In genomic region chr6:35302604-35303218, GRCh38 we compare ENCODE assay signal across 7 cellular contexts.
DNase-seq lines count a peak whose midpoint lies in the region; ATAC-seq and TF ChIP-seq lines count a peak whose summit lies in the region.

No MANE protein-coding gene starts in this region.

- peak; percentile 27 for DNase-seq in activated gamma-delta T cell (lab: John Stamatoyannopoulos, UW)
- DNase-seq in islet precursor cell = peak; percentile 88
- DNase-seq in stimulated activated CD4-positive, alpha-beta T cell treated with anti-CD3 and anti-CD28 coated beads, TNF-alpha, amount 100 ng/mL, for 24 hours (ENCODE audit: low read depth in 3 of 3) = peak; percentile 78 to 86 (median 81)
- no peak for DNase-seq in NCI-H774 (lab: John Stamatoyannopoulos, UW)

- TF ChIP-seq POLR2A in GM19099 (IDR thresholded peaks at IDR 0.05; ENCODE audit: extremely low read depth, insufficient read length, low read depth) (peak; percentile 73), Raji (IDR thresholded peaks at IDR 0.05; ENCODE audit: insufficient read depth, low read depth, low read length) (peak; percentile 59)

- ATAC-seq in HG03095 (IDR thresholded peaks at IDR 0.05; ENCODE audit: unreplicated experiment) = peak; percentile 80
